Comparison of ENCODE assay signal across 9 cellular contexts in the genomic region with DNA sequence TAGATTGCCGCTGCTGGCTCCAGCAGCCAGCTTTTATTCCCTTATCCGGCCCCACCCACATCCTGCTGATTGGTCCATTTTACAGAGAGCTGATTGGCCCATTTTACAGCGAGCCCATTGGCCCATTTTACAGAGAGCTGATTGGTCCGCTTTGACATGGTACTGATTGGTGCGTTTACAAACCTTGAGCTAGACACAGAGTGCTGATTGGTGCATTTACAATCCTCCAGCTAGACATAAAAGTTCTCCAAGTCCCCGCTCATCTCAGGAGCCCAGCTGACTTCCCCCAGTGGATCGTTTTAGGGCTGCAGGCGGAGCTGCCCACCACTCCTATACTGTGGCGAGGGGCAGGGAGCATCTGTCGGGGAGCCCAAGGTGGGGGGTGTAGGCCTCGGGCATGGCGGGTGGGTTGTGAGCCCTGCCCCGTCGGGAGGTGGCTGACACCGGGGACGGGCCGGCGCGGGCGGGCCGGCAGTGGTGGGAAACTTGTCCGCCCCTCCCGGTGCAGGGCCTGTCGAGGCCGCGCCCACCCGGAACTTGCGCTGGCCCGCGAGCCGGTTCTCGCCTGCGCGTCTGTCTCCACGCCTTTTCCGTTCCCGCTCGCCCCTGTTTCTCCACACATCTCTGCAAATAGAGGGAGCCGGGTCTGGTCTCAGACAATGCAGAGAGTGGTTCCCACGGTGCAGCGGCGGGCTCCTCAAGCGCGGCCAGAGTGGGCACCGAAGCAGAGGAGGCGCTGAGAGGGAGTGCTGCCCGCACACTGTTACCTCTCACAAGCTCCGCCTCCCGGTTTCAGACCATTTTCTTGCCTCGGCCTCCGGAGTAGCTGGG.
DNase-seq lines count a peak whose midpoint lies in the region; ATAC-seq and TF ChIP-seq lines count a peak whose summit lies in the region.
"Had no signal": no experiment of that assay in that cellular context is flagged by ENCODE, and none has a peak within 500 bp of the region (broad histone marks: within the 10 kb centered on the region; RNA-seq: fewer than 3 reads in every experiment).

No MANE protein-coding gene starts in this region.

- WGBS in heart left ventricle, 4 donors: 17 to 55% (median 34%) methylated on average over 20 to 51 of the region's 51 CpGs

- peak; percentile 50 for DNase-seq in activated T-cell treated with anti-CD3 and anti-CD28 coated beads, Interleukin-2, amount 50 U/mL, for 24 hours
- DNase-seq in heart left ventricle (peak; percentile 24 to 67 (median 34)), skeletal muscle cell (ENCODE audit: low read depth) (no peak), EL (no peak), midbrain (lab: John Stamatoyannopoulos, UW) (no peak)

- peaks cover 50% of the 10 kb centered on the region for H3K27me3 Mint-ChIP-seq in activated T-cell treated with anti-CD3 and anti-CD28 coated beads, Interleukin-2, amount 50 U/mL, for 24 hours

- H3K4me1 Mint-ChIP-seq in activated T-cell treated with anti-CD3 and anti-CD28 coated beads, Interleukin-2, amount 50 U/mL, for 24 hours (ENCODE audit: low read depth): peaks cover 20% of the 10 kb centered on the region

- peaks cover 0 to 4% (median 0%) of the 10 kb centered on the region in 9 donors for H3K27me3 ChIP-seq in heart left ventricle

- H3K27ac ChIP-seq in heart left ventricle: peak overlapping the region in 1 of 12 donors; percentile 3

- H3K36me3 ChIP-seq in heart left ventricle: no peaks in the 10 kb centered on the region

- intact Hi-C loops in heart left ventricle (cut with DNase I): no loop called here

- peak overlapping the region; percentile 61 for H3K4me3 Mint-ChIP-seq in activated T-cell treated with anti-CD3 and anti-CD28 coated beads, Interleukin-2, amount 50 U/mL, for 24 hours

- no peak for TF ChIP-seq POLR2A in heart left ventricle (IDR thresholded peaks at IDR 0.05)

- peak; percentile 13 for ATAC-seq in GM18909 (IDR thresholded peaks at IDR 0.05; ENCODE audit: poor library complexity, unreplicated experiment)
- peak in 3 of 4 donors; percentile 58 to 74 (median 72) for ATAC-seq in heart left ventricle
- ATAC-seq in HG02610 (IDR thresholded peaks at IDR 0.05; ENCODE audit: unreplicated experiment): no peak
- ATAC-seq in GM19328 (IDR thresholded peaks at IDR 0.05; ENCODE audit: unreplicated experiment): no peak

- peaks cover 0 to 5% (median 0%) of the 10 kb centered on the region in 12 donors for H3K9me3 ChIP-seq in heart left ventricle

- peak overlapping the region; percentile 12 for H3K27ac Mint-ChIP-seq in activated T-cell treated with anti-CD3 and anti-CD28 coated beads, Interleukin-2, amount 50 U/mL, for 24 hours

- H3K4me3 ChIP-seq in heart left ventricle (peak overlapping the region; percentile 5 to 63 (median 50)), skeletal muscle cell (ENCODE audit: low read depth, low read length) (peak overlapping the region; percentile 9)
- H3K4me3 ChIP-seq: GM12878 had no signal

- peaks cover 0 to 6% (median 0%) of the 10 kb centered on the region in 12 donors for H3K4me1 ChIP-seq in heart left ventricle

- no peak for TF ChIP-seq CTCF in heart left ventricle (IDR thresholded peaks at IDR 0.05)

- H3K36me3 Mint-ChIP-seq in activated T-cell treated with anti-CD3 and anti-CD28 coated beads, Interleukin-2, amount 50 U/mL, for 24 hours (ENCODE audit: low read depth): no peaks in the 10 kb centered on the region

- H3K9me3 Mint-ChIP-seq in activated T-cell treated with anti-CD3 and anti-CD28 coated beads, Interleukin-2, amount 50 U/mL, for 24 hours: peaks cover 9% of the 10 kb centered on the region

Comparison
In these comparisons a context has a peak if more than half of its experiments do, and no peak if none do; other contexts are left out.
1. ATAC-seq: peak in GM18909 (single experiment) and heart left ventricle (3 of 4); none in HG02610 (single experiment) and GM19328 (single experiment).
2. DNase-seq: peak in activated T-cell treated with anti-CD3 and anti-CD28 coated beads, Interleukin-2, amount 50 U/mL, for 24 hours (single experiment) and heart left ventricle (5 of 5); none in skeletal muscle cell (single experiment), EL (single experiment) and midbrain (single experiment).